34 cellular contexts compared by ENCODE assay signal in genomic region chr11:130465259-130465658, GRCh38. TPM values are rescaled to one million over a fixed set of nuclear protein-coding genes. Genes with fewer than 3 reads are reported as not detected.
DNase-seq lines count a peak whose midpoint lies in the region; ATAC-seq and TF ChIP-seq lines count a peak whose summit lies in the region.
"Had no signal": no experiment of that assay in that cellular context is flagged by ENCODE, and none has a peak within 500 bp of the region (broad histone marks: within the 10 kb centered on the region; RNA-seq: fewer than 3 reads in every experiment).

No MANE protein-coding gene starts in this region.

- no peaks in the 10 kb centered on the region for H3K36me3 Mint-ChIP-seq in MCF 10A (ENCODE audit: insufficient read depth, unreplicated experiment)
- H3K36me3 Mint-ChIP-seq: activated naive CD4-positive, alpha-beta T cell treated with anti-CD3 and anti-CD28 coated beads, Interleukin-2, amount 10 ng/mL, durations not matched to agents 7 days and 5 days; CD4-positive, alpha-beta memory T cell; natural killer cell had no signal

- no peak overlapping the region for H3K4me3 ChIP-seq in breast epithelium
- no peak overlapping the region for H3K4me3 ChIP-seq in fibroblast of mammary gland (ENCODE audit: control insufficient read depth, low read depth, low read length)
- H3K4me3 ChIP-seq: adrenal gland, GM12878, lung, skin epidermis, suprapubic skin had no signal

- intact Hi-C loops in MCF 10A (cut with micrococcal nuclease) = no loop called here
- intact Hi-C loops in breast epithelium (cut with DNase I; ENCODE audit: low total_unique reads) = no loop called here
- intact Hi-C loops in posterior vena cava (cut with DNase I) = no loop called here

- H3K9me3 ChIP-seq in breast epithelium = no peaks in the 10 kb centered on the region
- H3K9me3 ChIP-seq: adrenal gland, suprapubic skin had no signal

- H3K27me3 Mint-ChIP-seq in MCF 10A (ENCODE audit: insufficient read depth, unreplicated experiment) = no peaks in the 10 kb centered on the region
- H3K27me3 Mint-ChIP-seq: activated CD4-positive, alpha-beta T cell treated with anti-CD3 and anti-CD28 coated beads for 36 hours had no signal

- ATAC-seq in GM18502 (IDR thresholded peaks at IDR 0.05; ENCODE audit: poor library complexity, unreplicated experiment) = no peak
- ATAC-seq: activated CD4-positive, alpha-beta T cell treated with anti-CD3 and anti-CD28 coated beads for 36 hours; activated T-helper 17 cell treated with anti-CD3 and anti-CD28 coated beads, Interleukin-2, amount 50 U/mL, for 72 hours; GM12878; left cardiac atrium; natural killer cell; PC-3 had no signal

- no TSS peak for BruUV-seq in MCF 10A (replicated peaks; lab: Mats Ljungman, UMichigan)

- no peak overlapping the region for H3K4me3 Mint-ChIP-seq in MCF 10A (ENCODE audit: unreplicated experiment)
- H3K4me3 Mint-ChIP-seq: activated CD4-positive, alpha-beta T cell treated with anti-CD3 and anti-CD28 coated beads for 36 hours; activated naive CD4-positive, alpha-beta T cell treated with anti-CD3 and anti-CD28 coated beads, Interleukin-2, amount 10 ng/mL, durations not matched to agents 7 days and 5 days; activated T-helper 17 cell treated with anti-CD3 and anti-CD28 coated beads, Interleukin-2, amount 50 U/mL, for 72 hours; CD4-positive, alpha-beta memory T cell; H9; natural killer cell; T-helper 2 cell treated with Interferon-gamma antibody and Interleukin-4, amounts not matched to agents 5 μg/mL and 100 μg/mL, for 36 hours had no signal

- no peak overlapping the region for H3K27ac ChIP-seq in breast epithelium
- H3K27ac ChIP-seq: adrenal gland, skin epidermis, suprapubic skin had no signal

- no peaks in the 10 kb centered on the region for H3K27me3 ChIP-seq in breast epithelium
- H3K27me3 ChIP-seq: adrenal gland, suprapubic skin had no signal

- TF ChIP-seq POLR2A in breast epithelium (IDR thresholded peaks at IDR 0.05) = no peak

- H3K4me1 ChIP-seq in breast epithelium = no peaks in the 10 kb centered on the region
- H3K4me1 ChIP-seq: adrenal gland, suprapubic skin had no signal

- no peak for TF ChIP-seq CTCF in MCF 10A (IDR thresholded peaks at IDR 0.05; ENCODE audit: unreplicated experiment)
- no peak for TF ChIP-seq CTCF in breast epithelium (IDR thresholded peaks at IDR 0.05)
- TF ChIP-seq CTCF in fibroblast of mammary gland (conservative IDR thresholded peaks at IDR 0.05; ENCODE audit: control insufficient read depth, insufficient read depth, low read depth, low read length) = no peak

- H3K27ac Mint-ChIP-seq in MCF 10A (ENCODE audit: low read depth, unreplicated experiment) = no peak overlapping the region
- H3K27ac Mint-ChIP-seq: activated CD4-positive, alpha-beta T cell treated with anti-CD3 and anti-CD28 coated beads for 36 hours; activated naive CD4-positive, alpha-beta T cell treated with anti-CD3 and anti-CD28 coated beads, Interleukin-2, amount 10 ng/mL, durations not matched to agents 7 days and 5 days; activated T-helper 17 cell treated with anti-CD3 and anti-CD28 coated beads, Interleukin-2, amount 50 U/mL, for 72 hours; CD4-positive, alpha-beta memory T cell; H9; natural killer cell; T-helper 2 cell treated with Interferon-gamma antibody and Interleukin-4, amounts not matched to agents 5 μg/mL and 100 μg/mL, for 36 hours had no signal

- no peaks in the 10 kb centered on the region for H3K36me3 ChIP-seq in breast epithelium

- CTCF ChIA-PET in MCF 10A (lab: Yijun Ruan, JAX) = interaction anchor here (0.6 to 1.5 kb wide), 4 partner anchors 9 to 397 kb away, joined by 3 read pairs; no protein-coding TSS in a partner anchor

- POLR2A ChIA-PET in MCF 10A (lab: Yijun Ruan, JAX) = no interaction called here

- no peaks in the 10 kb centered on the region for H3K4me1 Mint-ChIP-seq in MCF 10A (ENCODE audit: insufficient read depth, unreplicated experiment)
- H3K4me1 Mint-ChIP-seq: activated CD4-positive, alpha-beta T cell treated with anti-CD3 and anti-CD28 coated beads for 36 hours; activated naive CD4-positive, alpha-beta T cell treated with anti-CD3 and anti-CD28 coated beads, Interleukin-2, amount 10 ng/mL, durations not matched to agents 7 days and 5 days; activated T-helper 17 cell treated with anti-CD3 and anti-CD28 coated beads, Interleukin-2, amount 50 U/mL, for 72 hours; CD4-positive, alpha-beta memory T cell; H9; natural killer cell had no signal

- H3K9me3 Mint-ChIP-seq in MCF 10A (ENCODE audit: unreplicated experiment) = no peaks in the 10 kb centered on the region
- H3K9me3 Mint-ChIP-seq: activated naive CD4-positive, alpha-beta T cell treated with anti-CD3 and anti-CD28 coated beads, Interleukin-2, amount 10 ng/mL, durations not matched to agents 7 days and 5 days; activated T-helper 17 cell treated with anti-CD3 and anti-CD28 coated beads, Interleukin-2, amount 50 U/mL, for 72 hours; CD4-positive, alpha-beta memory T cell; H9; natural killer cell; T-helper 2 cell treated with Interferon-gamma antibody and Interleukin-4, amounts not matched to agents 5 μg/mL and 100 μg/mL, for 36 hours had no signal

- DNase-seq in MCF 10A (ENCODE audit: unreplicated experiment) (peak; percentile 72), breast epithelium (ENCODE audit: low spot score in 2 of 2) (no peak), SIG-M5 (lab: John Stamatoyannopoulos, UW) (peak; percentile 69), fibroblast of mammary gland (ENCODE audit: low read depth) (peak; percentile 62), NCI-H2081 treated with DMSO at 0.1 percent for 48 hours (lab: John Stamatoyannopoulos, UW) (no peak), posterior vena cava (ENCODE audit: low spot score) (no peak)
- no peak for DNase-seq in activated CD4-positive, alpha-beta T cell treated with anti-CD3 and anti-CD28 coated beads for 48 hours
- DNase-seq: activated CD4-positive, alpha-beta T cell treated with anti-CD3 and anti-CD28 coated beads for 36 hours; activated naive CD4-positive, alpha-beta T cell treated with anti-CD3 and anti-CD28 coated beads, Interleukin-2, amount 10 ng/mL, durations not matched to agents 7 days and 5 days; adrenal gland; CD4-positive, alpha-beta memory T cell; DMS153; H9; hypothalamus; Karpas-422; left cardiac atrium; natural killer cell; NCI-H1092; NCI-H187; NCI-H2171; NCI-H510A; nucleus accumbens; PC-3; stimulated activated naive CD4-positive, alpha-beta T cell had no signal

RNA-seq across cellular contexts. Expression of gene ADAMTS15, which starts 16.8 kb away (rescaled TPM):
- total RNA-seq in MCF 10A (2022) (0.54 and 0.70 TPM in 2 replicates), breast epithelium (10 to 100 TPM; 17.9 to 22.6 (median 21.9) TPM), posterior vena cava (10 to 100 TPM in 1 of 2 donors, 1 to 10 TPM in 1; 6.3 to 20.7 TPM)
- total RNA-seq: activated CD4-positive, alpha-beta T cell treated with anti-CD3 and anti-CD28 coated beads for 36 hours; activated T-helper 17 cell treated with anti-CD3 and anti-CD28 coated beads, Interleukin-2, amount 50 U/mL, for 72 hours; CD4-positive, alpha-beta memory T cell; endothelial cell of umbilical vein; GM12878; mononuclear cell had no signal

RNA-seq across cellular contexts. Expression of gene ADAMTS8, which starts 36.9 kb away (rescaled TPM):
- total RNA-seq in MCF 10A (2022) = not detected in 2 replicates
- 1 to 10 TPM in 1 of 3 donors, under 1 TPM in 2; 0.32 to 2.0 (median 0.44) TPM for total RNA-seq in breast epithelium
- total RNA-seq in posterior vena cava = 1 to 10 TPM in 1 of 2 donors, under 1 TPM in 1; 0.86 to 3.4 TPM
- total RNA-seq: activated CD4-positive, alpha-beta T cell treated with anti-CD3 and anti-CD28 coated beads for 36 hours; activated T-helper 17 cell treated with anti-CD3 and anti-CD28 coated beads, Interleukin-2, amount 50 U/mL, for 72 hours; CD4-positive, alpha-beta memory T cell; endothelial cell of umbilical vein; glomerular endothelial cell; GM12878; mononuclear cell; natural killer cell; PC-3 had no signal

Comparison
In these comparisons a context has a peak if more than half of its experiments do, and no peak if none do; other contexts are left out.
1. DNase-seq: peak in MCF 10A (single experiment), SIG-M5 (single experiment) and fibroblast of mammary gland (single experiment); none in breast epithelium (0 of 2), activated CD4-positive, alpha-beta T cell treated with anti-CD3 and anti-CD28 coated beads for 48 hours (single experiment), NCI-H2081 treated with DMSO at 0.1 percent for 48 hours (single experiment) and posterior vena cava (single experiment).